1 cellular context compared by ENCODE assay signal in the genomic region with DNA sequence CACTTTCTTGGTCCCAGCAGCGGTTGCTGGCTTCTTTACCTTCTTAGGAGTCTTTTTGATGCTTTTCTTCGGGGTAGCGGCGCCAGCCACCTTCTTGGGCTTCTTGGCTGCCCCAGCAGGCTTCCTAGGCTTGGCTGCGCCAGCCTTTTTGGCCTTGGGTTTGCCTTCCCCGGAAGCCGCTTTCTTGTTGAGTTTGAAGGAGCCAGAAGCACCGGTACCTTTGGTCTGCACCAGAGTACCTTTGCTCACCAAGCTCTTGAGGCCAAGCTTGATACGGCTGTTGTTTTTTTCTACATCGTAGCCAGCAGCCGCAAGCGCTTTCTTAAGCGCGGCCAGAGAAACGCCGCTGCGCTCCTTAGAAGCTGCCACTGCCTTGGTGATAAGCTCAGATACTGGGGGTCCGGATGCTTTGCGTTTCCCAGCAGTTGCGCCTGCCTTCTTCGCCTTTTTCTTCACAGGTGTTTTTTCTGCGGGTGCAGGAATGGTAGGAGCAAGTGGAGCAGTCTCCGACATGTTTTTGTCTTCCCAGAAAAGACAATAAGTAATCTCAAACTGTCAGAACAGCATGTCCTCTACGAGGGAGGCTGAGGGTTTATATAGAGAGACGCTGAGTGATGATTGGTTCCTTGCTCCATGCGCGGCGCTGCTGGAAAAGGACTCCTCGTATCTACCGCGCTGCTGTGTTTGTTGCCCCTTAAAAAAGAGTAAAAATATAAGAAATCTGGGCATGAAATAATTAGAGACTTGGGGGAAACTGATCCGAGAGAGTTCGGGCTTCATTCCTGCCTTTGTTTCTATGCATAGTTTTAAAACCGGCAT.
TF ChIP-seq lines count a peak whose summit lies in the region.

No MANE protein-coding gene starts in this region.

TF ChIP-seq in GM12878, 131 proteins besides CTCF, POLR2A, EP300 and RAD21 (continued from another document and continues in another):
- TF ChIP-seq, protein P1, sequence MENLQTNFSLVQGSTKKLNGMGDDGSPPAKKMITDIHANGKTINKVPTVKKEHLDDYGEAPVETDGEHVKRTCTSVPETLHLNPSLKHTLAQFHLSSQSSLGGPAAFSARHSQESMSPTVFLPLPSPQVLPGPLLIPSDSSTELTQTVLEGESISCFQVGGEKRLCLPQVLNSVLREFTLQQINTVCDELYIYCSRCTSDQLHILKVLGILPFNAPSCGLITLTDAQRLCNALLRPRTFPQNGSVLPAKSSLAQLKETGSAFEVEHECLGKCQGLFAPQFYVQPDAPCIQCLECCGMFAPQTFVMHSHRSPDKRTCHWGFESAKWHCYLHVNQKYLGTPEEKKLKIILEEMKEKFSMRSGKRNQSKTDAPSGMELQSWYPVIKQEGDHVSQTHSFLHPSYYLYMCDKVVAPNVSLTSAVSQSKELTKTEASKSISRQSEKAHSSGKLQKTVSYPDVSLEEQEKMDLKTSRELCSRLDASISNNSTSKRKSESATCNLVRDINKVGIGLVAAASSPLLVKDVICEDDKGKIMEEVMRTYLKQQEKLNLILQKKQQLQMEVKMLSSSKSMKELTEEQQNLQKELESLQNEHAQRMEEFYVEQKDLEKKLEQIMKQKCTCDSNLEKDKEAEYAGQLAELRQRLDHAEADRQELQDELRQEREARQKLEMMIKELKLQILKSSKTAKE (IDR thresholded peaks at IDR 0.05; ENCODE audit: low read depth, poor library complexity, severe bottlenecking): no peak
- peak; percentile 93; the same call in 1 of the 2 replicates for TF ChIP-seq CBFB (IDR thresholded peaks at IDR 0.05; ENCODE audit: low read depth)
- TF ChIP-seq CHD4 (IDR thresholded peaks at IDR 0.05): no peak
- peak; percentile 23 for TF ChIP-seq HDAC6 (IDR thresholded peaks at IDR 0.05; ENCODE audit: unreplicated experiment)
- TF ChIP-seq EED (IDR thresholded peaks at IDR 0.05; ENCODE audit: low read depth): peak; percentile 70
- TF ChIP-seq, protein P2, sequence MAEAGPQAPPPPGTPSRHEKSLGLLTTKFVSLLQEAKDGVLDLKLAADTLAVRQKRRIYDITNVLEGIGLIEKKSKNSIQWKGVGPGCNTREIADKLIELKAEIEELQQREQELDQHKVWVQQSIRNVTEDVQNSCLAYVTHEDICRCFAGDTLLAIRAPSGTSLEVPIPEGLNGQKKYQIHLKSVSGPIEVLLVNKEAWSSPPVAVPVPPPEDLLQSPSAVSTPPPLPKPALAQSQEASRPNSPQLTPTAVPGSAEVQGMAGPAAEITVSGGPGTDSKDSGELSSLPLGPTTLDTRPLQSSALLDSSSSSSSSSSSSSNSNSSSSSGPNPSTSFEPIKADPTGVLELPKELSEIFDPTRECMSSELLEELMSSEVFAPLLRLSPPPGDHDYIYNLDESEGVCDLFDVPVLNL (IDR thresholded peaks at IDR 0.05; ENCODE audit: low read depth, low read length): no peak
- TF ChIP-seq MYB (IDR thresholded peaks at IDR 0.05; ENCODE audit: borderline replicate concordance, low read depth, low read length): no peak
- TF ChIP-seq POU2F2 (IDR thresholded peaks at IDR 0.05; ENCODE audit: borderline replicate concordance, low read depth, low read length): peak; percentile 98
- TF ChIP-seq ZNF207 (IDR thresholded peaks at IDR 0.05; ENCODE audit: borderline replicate concordance): no peak
- peak; percentile 39 for TF ChIP-seq FOXM1 (IDR thresholded peaks at IDR 0.05; ENCODE audit: low read depth, low read length)
- peak; percentile 13; the same call in 1 of the 2 replicates for TF ChIP-seq TCF7 (IDR thresholded peaks at IDR 0.05; ENCODE audit: borderline replicate concordance)
- peak; percentile 69 for TF ChIP-seq PRDM15 (CRISPR knock-in tag; IDR thresholded peaks at IDR 0.05)
- TF ChIP-seq ESRRA (IDR thresholded peaks at IDR 0.05; ENCODE audit: low read length): peak; percentile 68
- TF ChIP-seq HSF1 (IDR thresholded peaks at IDR 0.05; ENCODE audit: low read depth, low read length): 0 out of 2 replicates have a peak, but pooled peaks have one; percentile 36
- TF ChIP-seq SRF (IDR thresholded peaks at IDR 0.05; ENCODE audit: low read depth in 2 of 2, low read length in 2 of 2): no peak
- TF ChIP-seq YBX1 (IDR thresholded peaks at IDR 0.05): no peak
- TF ChIP-seq, protein P3, sequence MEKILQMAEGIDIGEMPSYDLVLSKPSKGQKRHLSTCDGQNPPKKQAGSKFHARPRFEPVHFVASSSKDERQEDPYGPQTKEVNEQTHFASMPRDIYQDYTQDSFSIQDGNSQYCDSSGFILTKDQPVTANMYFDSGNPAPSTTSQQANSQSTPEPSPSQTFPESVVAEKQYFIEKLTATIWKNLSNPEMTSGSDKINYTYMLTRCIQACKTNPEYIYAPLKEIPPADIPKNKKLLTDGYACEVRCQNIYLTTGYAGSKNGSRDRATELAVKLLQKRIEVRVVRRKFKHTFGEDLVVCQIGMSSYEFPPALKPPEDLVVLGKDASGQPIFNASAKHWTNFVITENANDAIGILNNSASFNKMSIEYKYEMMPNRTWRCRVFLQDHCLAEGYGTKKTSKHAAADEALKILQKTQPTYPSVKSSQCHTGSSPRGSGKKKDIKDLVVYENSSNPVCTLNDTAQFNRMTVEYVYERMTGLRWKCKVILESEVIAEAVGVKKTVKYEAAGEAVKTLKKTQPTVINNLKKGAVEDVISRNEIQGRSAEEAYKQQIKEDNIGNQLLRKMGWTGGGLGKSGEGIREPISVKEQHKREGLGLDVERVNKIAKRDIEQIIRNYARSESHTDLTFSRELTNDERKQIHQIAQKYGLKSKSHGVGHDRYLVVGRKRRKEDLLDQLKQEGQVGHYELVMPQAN (conservative IDR thresholded peaks at IDR 0.05): peak; percentile 74
- TF ChIP-seq, protein P4, sequence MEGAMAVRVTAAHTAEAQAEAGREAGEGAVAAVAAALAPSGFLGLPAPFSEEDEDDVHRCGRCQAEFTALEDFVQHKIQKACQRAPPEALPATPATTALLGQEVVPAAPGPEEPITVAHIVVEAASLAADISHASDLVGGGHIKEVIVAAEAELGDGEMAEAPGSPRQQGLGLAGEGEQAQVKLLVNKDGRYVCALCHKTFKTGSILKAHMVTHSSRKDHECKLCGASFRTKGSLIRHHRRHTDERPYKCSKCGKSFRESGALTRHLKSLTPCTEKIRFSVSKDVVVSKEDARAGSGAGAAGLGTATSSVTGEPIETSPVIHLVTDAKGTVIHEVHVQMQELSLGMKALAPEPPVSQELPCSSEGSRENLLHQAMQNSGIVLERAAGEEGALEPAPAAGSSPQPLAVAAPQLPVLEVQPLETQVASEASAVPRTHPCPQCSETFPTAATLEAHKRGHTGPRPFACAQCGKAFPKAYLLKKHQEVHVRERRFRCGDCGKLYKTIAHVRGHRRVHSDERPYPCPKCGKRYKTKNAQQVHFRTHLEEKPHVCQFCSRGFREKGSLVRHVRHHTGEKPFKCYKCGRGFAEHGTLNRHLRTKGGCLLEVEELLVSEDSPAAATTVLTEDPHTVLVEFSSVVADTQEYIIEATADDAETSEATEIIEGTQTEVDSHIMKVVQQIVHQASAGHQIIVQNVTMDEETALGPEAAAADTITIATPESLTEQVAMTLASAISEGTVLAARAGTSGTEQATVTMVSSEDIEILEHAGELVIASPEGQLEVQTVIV (IDR thresholded peaks at IDR 0.05; ENCODE audit: borderline replicate concordance, partially characterized antibody): no peak
- TF ChIP-seq CREM (IDR thresholded peaks at IDR 0.05; ENCODE audit: low read depth): peak; percentile 88
- peak; percentile 48; the same call in 1 of the 2 replicates for TF ChIP-seq USF2 (IDR thresholded peaks at IDR 0.05; ENCODE audit: borderline replicate concordance, low read depth, low read length)
- TF ChIP-seq, protein P5, sequence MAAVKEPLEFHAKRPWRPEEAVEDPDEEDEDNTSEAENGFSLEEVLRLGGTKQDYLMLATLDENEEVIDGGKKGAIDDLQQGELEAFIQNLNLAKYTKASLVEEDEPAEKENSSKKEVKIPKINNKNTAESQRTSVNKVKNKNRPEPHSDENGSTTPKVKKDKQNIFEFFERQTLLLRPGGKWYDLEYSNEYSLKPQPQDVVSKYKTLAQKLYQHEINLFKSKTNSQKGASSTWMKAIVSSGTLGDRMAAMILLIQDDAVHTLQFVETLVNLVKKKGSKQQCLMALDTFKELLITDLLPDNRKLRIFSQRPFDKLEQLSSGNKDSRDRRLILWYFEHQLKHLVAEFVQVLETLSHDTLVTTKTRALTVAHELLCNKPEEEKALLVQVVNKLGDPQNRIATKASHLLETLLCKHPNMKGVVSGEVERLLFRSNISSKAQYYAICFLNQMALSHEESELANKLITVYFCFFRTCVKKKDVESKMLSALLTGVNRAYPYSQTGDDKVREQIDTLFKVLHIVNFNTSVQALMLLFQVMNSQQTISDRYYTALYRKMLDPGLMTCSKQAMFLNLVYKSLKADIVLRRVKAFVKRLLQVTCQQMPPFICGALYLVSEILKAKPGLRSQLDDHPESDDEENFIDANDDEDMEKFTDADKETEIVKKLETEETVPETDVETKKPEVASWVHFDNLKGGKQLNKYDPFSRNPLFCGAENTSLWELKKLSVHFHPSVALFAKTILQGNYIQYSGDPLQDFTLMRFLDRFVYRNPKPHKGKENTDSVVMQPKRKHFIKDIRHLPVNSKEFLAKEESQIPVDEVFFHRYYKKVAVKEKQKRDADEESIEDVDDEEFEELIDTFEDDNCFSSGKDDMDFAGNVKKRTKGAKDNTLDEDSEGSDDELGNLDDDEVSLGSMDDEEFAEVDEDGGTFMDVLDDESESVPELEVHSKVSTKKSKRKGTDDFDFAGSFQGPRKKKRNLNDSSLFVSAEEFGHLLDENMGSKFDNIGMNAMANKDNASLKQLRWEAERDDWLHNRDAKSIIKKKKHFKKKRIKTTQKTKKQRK (IDR thresholded peaks at IDR 0.05; ENCODE audit: low read depth, low read length): no peak
- TF ChIP-seq JUNB (IDR thresholded peaks at IDR 0.05): no peak
- TF ChIP-seq STAT1 (conservative IDR thresholded peaks at IDR 0.05): no peak
- TF ChIP-seq ZBTB4 (CRISPR knock-in tag; IDR thresholded peaks at IDR 0.05): peak; percentile 74
- TF ChIP-seq SUPT20H (IDR thresholded peaks at IDR 0.05; ENCODE audit: borderline replicate concordance, control insufficient read depth, low read depth, low read length): no peak
- TF ChIP-seq NBN (IDR thresholded peaks at IDR 0.05): peak; percentile 92
- no peak for TF ChIP-seq ATF3 (IDR thresholded peaks at IDR 0.05; ENCODE audit: borderline replicate concordance, extremely low read depth, low read depth, low read length)
- peak; percentile 99 for TF ChIP-seq SMAD5 (IDR thresholded peaks at IDR 0.05; ENCODE audit: low read depth)
- TF ChIP-seq YY1 (IDR thresholded peaks at IDR 0.05; ENCODE audit: low read depth, low read length): peak; percentile 65; the same call in 1 of the 2 replicates
